In genomic region chr15:50107157-50107556, GRCh38 we compare ENCODE assay signal across 21 cellular contexts. TPM values are rescaled to one million over a fixed set of nuclear protein-coding genes. Genes with fewer than 3 reads are reported as not detected.
DNase-seq lines count a peak whose midpoint lies in the region; ATAC-seq and TF ChIP-seq lines count a peak whose summit lies in the region.
"Had no signal": no experiment of that assay in that cellular context is flagged by ENCODE, and none has a peak within 500 bp of the region (broad histone marks: within the 10 kb centered on the region; RNA-seq: fewer than 3 reads in every experiment).

No MANE protein-coding gene starts in this region.

- no peak overlapping the region for H2AFZ ChIP-seq in neuronal stem cell (ENCODE audit: low read length)

- no peak overlapping the region for H4K8ac ChIP-seq in neuronal stem cell (ENCODE audit: low read depth, low read length)

- H2BK120ac ChIP-seq in neuronal stem cell (ENCODE audit: low read depth, low read length) = no peak overlapping the region

- H3K4ac ChIP-seq in neuronal stem cell (ENCODE audit: low read length) = no peak overlapping the region

- H2BK15ac ChIP-seq in neuronal stem cell (ENCODE audit: low read length) = no peak overlapping the region

- no peak overlapping the region for H4K91ac ChIP-seq in neuronal stem cell (ENCODE audit: low read depth, low read length, poor library complexity)

- H3K27me3 ChIP-seq in HL-60 (ENCODE audit: insufficient read depth, poor library complexity, severe bottlenecking) (no peaks in the 10 kb centered on the region), neuronal stem cell (ENCODE audit: control insufficient read depth in 3 of 3, insufficient read depth in 3 of 3, low read depth in 1 of 3, low read length in 3 of 3) (no peaks in the 10 kb centered on the region)
- H3K27me3 ChIP-seq: SJCRH30 had no signal

- H3K36me3 Mint-ChIP-seq in activated T-helper 2 cell treated with anti-CD3 and anti-CD28 coated beads, Interferon-gamma antibody, Interleukin-2, Interleukin-4, amounts not matched to agents 10 μg/mL and 5 μg/mL and 100 μg/mL, durations not matched to agents 14 hours and 24 hours and 36 hours (ENCODE audit: low read depth) = peaks cover 62% of the 10 kb centered on the region
- peaks cover 57% of the 10 kb centered on the region for H3K36me3 Mint-ChIP-seq in natural killer cell treated with Interleukin-12 subunit alpha and Interleukin-12 subunit beta and Interleukin-15 and Interleukin-18, amount 100 ng/mL, for 72 hours
- H3K36me3 Mint-ChIP-seq: activated naive CD8-positive, alpha-beta T cell had no signal

- H3K9ac ChIP-seq in neuronal stem cell (ENCODE audit: low read depth, low read length, poor library complexity) = no peak overlapping the region

- no peak overlapping the region for H2AK5ac ChIP-seq in neuronal stem cell (ENCODE audit: low read depth, low read length)

- H3K18ac ChIP-seq in neuronal stem cell (ENCODE audit: low read length) = no peak overlapping the region

- no peak overlapping the region for H2BK12ac ChIP-seq in neuronal stem cell (ENCODE audit: low read length)

- H3K4me1 Mint-ChIP-seq in activated T-helper 2 cell treated with anti-CD3 and anti-CD28 coated beads, Interferon-gamma antibody, Interleukin-2, Interleukin-4, amounts not matched to agents 10 μg/mL and 5 μg/mL and 100 μg/mL, durations not matched to agents 14 hours and 24 hours and 36 hours (ENCODE audit: low read depth) = peaks cover 79% of the 10 kb centered on the region
- peaks cover 74 to 94% of the 10 kb centered on the region in 2 donors for H3K4me1 Mint-ChIP-seq in natural killer cell treated with Interleukin-12 subunit alpha and Interleukin-12 subunit beta and Interleukin-15 and Interleukin-18, amount 100 ng/mL, for 72 hours (ENCODE audit: low read depth in 2 of 2)

- H3K4me1 ChIP-seq in neuronal stem cell (ENCODE audit: control insufficient read depth in 2 of 2, insufficient read depth in 1 of 2, low read depth in 1 of 2, low read length in 2 of 2) = no peaks in the 10 kb centered on the region
- H3K4me1 ChIP-seq: Caco-2, SJCRH30 had no signal

- H3K4me2 ChIP-seq in neuronal stem cell (ENCODE audit: insufficient read depth, low read length, poor library complexity, severe bottlenecking) = no peak overlapping the region

- H3K27me3 Mint-ChIP-seq in activated T-helper 2 cell treated with anti-CD3 and anti-CD28 coated beads, Interferon-gamma antibody, Interleukin-2, Interleukin-4, amounts not matched to agents 10 μg/mL and 5 μg/mL and 100 μg/mL, durations not matched to agents 14 hours and 24 hours and 36 hours (ENCODE audit: low read depth) = no peaks in the 10 kb centered on the region
- H3K27me3 Mint-ChIP-seq in natural killer cell treated with Interleukin-12 subunit alpha and Interleukin-12 subunit beta and Interleukin-15 and Interleukin-18, amount 100 ng/mL, for 72 hours = no peaks in the 10 kb centered on the region
- H3K27me3 Mint-ChIP-seq: activated B cell treated with CpG ODN at 0.5 μM for 24 hours; activated naive CD8-positive, alpha-beta T cell had no signal

- no peaks in the 10 kb centered on the region for H3K9me3 ChIP-seq in neuronal stem cell (replicated peaks in 1 of 2; ENCODE audit: control insufficient read depth in 2 of 2, insufficient read depth in 1 of 2, low read depth in 1 of 2, low read length in 2 of 2)
- H3K9me3 ChIP-seq: Caco-2, SJCRH30 had no signal

- no peak overlapping the region for H3K14ac ChIP-seq in neuronal stem cell (ENCODE audit: low read length)

- intact Hi-C loops in activated T-helper 2 cell treated with anti-CD3 and anti-CD28 coated beads, Interferon-gamma antibody, Interleukin-2, Interleukin-4, amounts not matched to agents 10 μg/mL and 5 μg/mL and 100 μg/mL, durations not matched to agents 14 hours and 24 hours and 36 hours (cut with micrococcal nuclease) = loop anchor here (1.0 to 5.0 kb wide), 6 partner anchors 9 to 154 kb away; no protein-coding TSS in a partner anchor

- H3K4me3 ChIP-seq in HL-60 (replicated peaks; ENCODE audit: insufficient read depth, low read length) (no peak overlapping the region; the same call in 1 of the 2 replicates), neuronal stem cell (ENCODE audit: low read length in 2 of 2) (no peak overlapping the region)
- H3K4me3 ChIP-seq: SJCRH30 had no signal

- TF ChIP-seq CTCF in HL-60 (IDR thresholded peaks at IDR 0.05; ENCODE audit: insufficient read depth, low read length) = no peak

- DNase-seq in HL-60 (ENCODE audit: low read depth in 1 of 2, low spot score in 1 of 2) = no peak
- DNase-seq in activated T-helper 2 cell treated with anti-CD3 and anti-CD28 coated beads, Interferon-gamma antibody, Interleukin-2, Interleukin-4, amounts not matched to agents 10 μg/mL and 5 μg/mL and 100 μg/mL, durations not matched to agents 14 hours and 24 hours and 36 hours (ENCODE audit: low spot score) = no peak
- no peak for DNase-seq in natural killer cell treated with Interleukin-12 subunit alpha and Interleukin-12 subunit beta and Interleukin-15 and Interleukin-18, amount 100 ng/mL, for 72 hours (ENCODE audit: low spot score)
- DNase-seq in islet precursor cell = no peak
- no peak for DNase-seq in neuronal stem cell (ENCODE audit: low spot score)
- no peak for DNase-seq in AG08395 (ENCODE audit: low spot score)
- DNase-seq: activated B cell treated with CpG ODN at 0.5 μM for 24 hours; Caco-2; H7; Karpas-422; left cardiac atrium; NCI-H1436 treated with DMSO at 0.1 percent for 48 hours; NCI-H2171 treated with DMSO at 0.1 percent for 48 hours; NCI-H748 treated with DMSO at 0.1 percent for 48 hours; retina; SJCRH30; stimulated activated naive CD4-positive, alpha-beta T cell had no signal

- ATAC-seq in GM18511 (IDR thresholded peaks at IDR 0.05; ENCODE audit: unreplicated experiment) = peak; percentile 38
- ATAC-seq in natural killer cell treated with Interleukin-12 subunit alpha and Interleukin-12 subunit beta and Interleukin-15 and Interleukin-18, amount 100 ng/mL, for 72 hours = peak; percentile 49 to 50

- H3K4me3 Mint-ChIP-seq in activated T-helper 2 cell treated with anti-CD3 and anti-CD28 coated beads, Interferon-gamma antibody, Interleukin-2, Interleukin-4, amounts not matched to agents 10 μg/mL and 5 μg/mL and 100 μg/mL, durations not matched to agents 14 hours and 24 hours and 36 hours (ENCODE audit: low read depth) = peak overlapping the region; percentile 35
- H3K4me3 Mint-ChIP-seq in natural killer cell treated with Interleukin-12 subunit alpha and Interleukin-12 subunit beta and Interleukin-15 and Interleukin-18, amount 100 ng/mL, for 72 hours = peak overlapping the region; percentile 89
- H3K4me3 Mint-ChIP-seq: activated B cell treated with CpG ODN at 0.5 μM for 24 hours; activated naive CD8-positive, alpha-beta T cell; mesothelial cell of epicardium had no signal

- H3K27ac Mint-ChIP-seq in activated T-helper 2 cell treated with anti-CD3 and anti-CD28 coated beads, Interferon-gamma antibody, Interleukin-2, Interleukin-4, amounts not matched to agents 10 μg/mL and 5 μg/mL and 100 μg/mL, durations not matched to agents 14 hours and 24 hours and 36 hours = peak overlapping the region; percentile 94
- peak overlapping the region; percentile 99 for H3K27ac Mint-ChIP-seq in natural killer cell treated with Interleukin-12 subunit alpha and Interleukin-12 subunit beta and Interleukin-15 and Interleukin-18, amount 100 ng/mL, for 72 hours
- H3K27ac Mint-ChIP-seq: activated naive CD8-positive, alpha-beta T cell; mesothelial cell of epicardium had no signal

- H3K27ac ChIP-seq in HL-60 (replicated peaks) = peak overlapping the region; percentile 97
- H3K27ac ChIP-seq in neuronal stem cell (replicated peaks; ENCODE audit: low read length) = no peak overlapping the region
- H3K27ac ChIP-seq: SJCRH30 had no signal

- H3K9me3 Mint-ChIP-seq in activated T-helper 2 cell treated with anti-CD3 and anti-CD28 coated beads, Interferon-gamma antibody, Interleukin-2, Interleukin-4, amounts not matched to agents 10 μg/mL and 5 μg/mL and 100 μg/mL, durations not matched to agents 14 hours and 24 hours and 36 hours = peaks cover 29% of the 10 kb centered on the region
- H3K9me3 Mint-ChIP-seq in natural killer cell treated with Interleukin-12 subunit alpha and Interleukin-12 subunit beta and Interleukin-15 and Interleukin-18, amount 100 ng/mL, for 72 hours = peaks cover 14% of the 10 kb centered on the region

- H3K79me1 ChIP-seq in neuronal stem cell (ENCODE audit: low read depth, low read length) = no peaks in the 10 kb centered on the region

- H3K23ac ChIP-seq in neuronal stem cell (ENCODE audit: low read depth, low read length, poor library complexity) = no peak overlapping the region

- H3K36me3 ChIP-seq in neuronal stem cell (replicated peaks in 1 of 2; ENCODE audit: control insufficient read depth in 2 of 2, insufficient read depth in 2 of 2, low read length in 2 of 2) = no peaks in the 10 kb centered on the region
- H3K36me3 ChIP-seq: SJCRH30 had no signal

- WGBS in neuronal stem cell (ENCODE audit: extremely low coverage in 2 of 2, insufficient read length in 2 of 2, insufficient replicate concordance in 1 of 2), 2 donors = no CpG with 5 or more reads among the region's 4 CpGs

- H2BK5ac ChIP-seq in neuronal stem cell (ENCODE audit: low read length) = no peak overlapping the region

RNA-seq across cellular contexts. Expression of gene ATP8B4, which starts 11.9 kb away (rescaled TPM):
- total RNA-seq in activated T-helper 2 cell treated with anti-CD3 and anti-CD28 coated beads, Interferon-gamma antibody, Interleukin-2, Interleukin-4, amounts not matched to agents 10 μg/mL and 5 μg/mL and 100 μg/mL, durations not matched to agents 14 hours and 24 hours and 36 hours = 69.7 and 75.3 TPM in 2 replicates
- total RNA-seq in natural killer cell treated with Interleukin-12 subunit alpha and Interleukin-12 subunit beta and Interleukin-15 and Interleukin-18, amount 100 ng/mL, for 72 hours = 100 to 1,000 TPM; 273 to 296 TPM
- polyA plus RNA-seq in neuronal stem cell (2013, experiment 1 of 2) = 0.13 TPM
- 0.17 TPM for polyA plus RNA-seq in neuronal stem cell (2013, experiment 2 of 2)
- total RNA-seq: Daoy, H7 had no signal
